ENCODE assay signal across 15 cellular contexts in the genomic region with DNA sequence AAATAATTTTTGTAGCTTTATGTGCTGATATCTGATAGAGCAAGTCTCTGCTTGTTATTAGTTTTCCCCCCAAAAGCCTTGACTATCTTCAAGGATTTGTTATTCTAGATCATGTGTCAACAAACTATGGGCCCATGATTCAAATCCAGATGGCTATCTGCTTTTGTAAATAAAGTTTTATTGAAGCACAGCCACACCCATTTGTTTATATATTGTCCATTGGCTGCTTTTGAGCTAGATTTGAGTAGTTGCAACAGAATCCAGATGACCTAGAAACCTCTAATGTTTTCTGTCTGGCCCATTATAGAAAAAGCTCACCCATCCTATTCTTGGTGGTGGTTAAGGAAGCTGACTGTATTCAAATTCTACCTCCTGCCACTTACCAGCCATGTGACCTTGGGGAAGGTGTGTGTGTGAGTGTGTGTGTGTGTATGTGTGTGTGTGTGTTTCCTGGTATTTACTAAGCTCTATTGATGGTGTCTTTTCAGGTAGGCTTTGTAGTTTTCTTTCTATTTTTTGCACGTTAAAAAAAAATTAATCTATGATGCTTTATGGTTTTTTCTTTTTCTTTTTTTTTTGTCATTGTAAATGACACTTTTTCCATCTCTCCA. TPM values are rescaled to one million over a fixed set of nuclear protein-coding genes. Genes with fewer than 3 reads are reported as not detected.
A peak's percentile ranks its signal among the peaks of the same experiment; 100 is the strongest.
DNase-seq lines count a peak whose midpoint lies in the region; ATAC-seq and TF ChIP-seq lines count a peak whose summit lies in the region.
"Had no signal": no experiment of that assay in that cellular context is flagged by ENCODE, and none has a peak within 500 bp of the region (broad histone marks: within the 10 kb centered on the region; RNA-seq: fewer than 3 reads in every experiment).

No MANE protein-coding gene starts in this region.

- intact Hi-C loops in activated CD4-positive, alpha-beta T cell treated with anti-CD3 and anti-CD28 coated beads, Interleukin-2, amount 10 ng/mL, durations not matched to agents 24 days and 14 days (cut with micrococcal nuclease): no loop called here

- H3K27me3 Mint-ChIP-seq in activated CD4-positive, alpha-beta T cell treated with anti-CD3 and anti-CD28 coated beads, Interleukin-2, amount 10 ng/mL, durations not matched to agents 24 days and 14 days: no peaks in the 10 kb centered on the region
- H3K27me3 Mint-ChIP-seq: stimulated activated naive CD8-positive, alpha-beta T cell treated with anti-CD3 and anti-CD28 coated beads, Interleukin-15, Interleukin-2, amounts not matched to agents 100 ng/mL and 50 ng/mL, for 24 hours had no signal

- H3K4me1 Mint-ChIP-seq in activated CD4-positive, alpha-beta T cell treated with anti-CD3 and anti-CD28 coated beads, Interleukin-2, amount 10 ng/mL, durations not matched to agents 24 days and 14 days: peaks cover 21% of the 10 kb centered on the region

- peaks cover 7% of the 10 kb centered on the region for H3K36me3 Mint-ChIP-seq in activated CD4-positive, alpha-beta T cell treated with anti-CD3 and anti-CD28 coated beads, Interleukin-2, amount 10 ng/mL, durations not matched to agents 24 days and 14 days (ENCODE audit: low read depth)

- H3K4me3 Mint-ChIP-seq in activated CD4-positive, alpha-beta T cell treated with anti-CD3 and anti-CD28 coated beads, Interleukin-2, amount 10 ng/mL, durations not matched to agents 24 days and 14 days: no peak overlapping the region
- H3K4me3 Mint-ChIP-seq: stimulated activated naive CD8-positive, alpha-beta T cell treated with anti-CD3 and anti-CD28 coated beads, Interleukin-15, Interleukin-2, amounts not matched to agents 100 ng/mL and 50 ng/mL, for 24 hours had no signal

- no peak overlapping the region for H3K4me3 ChIP-seq in fibroblast of villous mesenchyme (ENCODE audit: low read depth, low read length)
- H3K4me3 ChIP-seq: gastrocnemius medialis, prostate gland had no signal

- TF ChIP-seq CTCF in fibroblast of villous mesenchyme (IDR thresholded peaks at IDR 0.05; ENCODE audit: insufficient read depth, low read depth, low read length): no peak

- no peak overlapping the region for H3K27ac Mint-ChIP-seq in activated CD4-positive, alpha-beta T cell treated with anti-CD3 and anti-CD28 coated beads, Interleukin-2, amount 10 ng/mL, durations not matched to agents 24 days and 14 days
- H3K27ac Mint-ChIP-seq: stimulated activated naive CD8-positive, alpha-beta T cell treated with anti-CD3 and anti-CD28 coated beads, Interleukin-15, Interleukin-2, amounts not matched to agents 100 ng/mL and 50 ng/mL, for 24 hours had no signal

- ATAC-seq in GM21526 (IDR thresholded peaks at IDR 0.05; ENCODE audit: low FRiP score, unreplicated experiment) (peak; percentile 63), GM21528 (IDR thresholded peaks at IDR 0.05; ENCODE audit: low FRiP score, unreplicated experiment) (no peak)
- ATAC-seq: gastrocnemius medialis, Right ventricle myocardium inferior had no signal

- peak; percentile 75 for DNase-seq in activated CD4-positive, alpha-beta T cell treated with anti-CD3 and anti-CD28 coated beads, Interleukin-2, amount 10 ng/mL, durations not matched to agents 24 days and 14 days
- DNase-seq in activated CD4-positive, alpha-beta T cell treated with anti-CD3 and anti-CD28 coated beads, Interleukin-2, amount 50 U/mL, for 48 hours: no peak
- peak; percentile 71 to 77 for DNase-seq in NCI-H526 (lab: John Stamatoyannopoulos, UW)
- DNase-seq in fibroblast of villous mesenchyme (ENCODE audit: low read depth): peak; percentile 69
- no peak for DNase-seq in NCI-H187 (lab: John Stamatoyannopoulos, UW)
- no peak for DNase-seq in NCI-H2227 (lab: John Stamatoyannopoulos, UW; ENCODE audit: unreplicated experiment)
- DNase-seq: DND-41, gastrocnemius medialis, kidney glomerular epithelial cell, NCI-H446 had no signal

- H3K9me3 Mint-ChIP-seq in activated CD4-positive, alpha-beta T cell treated with anti-CD3 and anti-CD28 coated beads, Interleukin-2, amount 10 ng/mL, durations not matched to agents 24 days and 14 days: no peaks in the 10 kb centered on the region

RNA-seq across cellular contexts. Expression of a gene that starts 1.3 kb away (rescaled TPM):
- not detected in 2 replicates for total RNA-seq in activated CD4-positive, alpha-beta T cell treated with anti-CD3 and anti-CD28 coated beads, Interleukin-2, amount 10 ng/mL, durations not matched to agents 24 days and 14 days
- total RNA-seq in fibroblast of villous mesenchyme: not detected in 2 replicates
- total RNA-seq: gastrocnemius medialis, Right ventricle myocardium inferior had no signal

Comparison
In these comparisons a context has a peak if more than half of its experiments do, and no peak if none do; other contexts are left out.
1. DNase-seq: peak in activated CD4-positive, alpha-beta T cell treated with anti-CD3 and anti-CD28 coated beads, Interleukin-2, amount 10 ng/mL, durations not matched to agents 24 days and 14 days (single experiment), NCI-H526 (2 of 2) and fibroblast of villous mesenchyme (single experiment); none in activated CD4-positive, alpha-beta T cell treated with anti-CD3 and anti-CD28 coated beads, Interleukin-2, amount 50 U/mL, for 48 hours (0 of 2), NCI-H187 (0 of 2) and NCI-H2227 (single experiment).